9 cellular contexts compared by ENCODE assay signal in genomic region chr14:71498151-71498734, GRCh38.
A peak's percentile ranks its signal among the peaks of the same experiment; 100 is the strongest.
DNase-seq lines count a peak whose midpoint lies in the region; ATAC-seq and TF ChIP-seq lines count a peak whose summit lies in the region.
"Had no signal": no experiment of that assay in that cellular context is flagged by ENCODE, and none has a peak within 500 bp of the region (broad histone marks: within the 10 kb centered on the region; RNA-seq: fewer than 3 reads in every experiment).

No MANE protein-coding gene starts in this region.

- H3K36me3 ChIP-seq in GM23248 (ENCODE audit: low read depth): peaks cover 6% of the 10 kb centered on the region; the same call in 1 of the 2 replicates
- H3K36me3 ChIP-seq: SJSA1 had no signal

- no peak overlapping the region for H3K4me3 Mint-ChIP-seq in nephron progenitor cell

- H3K4me1 Mint-ChIP-seq in nephron progenitor cell: no peaks in the 10 kb centered on the region

- peaks cover 25% of the 10 kb centered on the region for H3K4me1 ChIP-seq in GM23248 (ENCODE audit: insufficient read depth)

- peak overlapping the region; percentile 22 for H3K4me2 ChIP-seq in GM23248 (ENCODE audit: unreplicated experiment)

- H3K9me2 ChIP-seq in GM23248 (ENCODE audit: insufficient read depth): no peaks in the 10 kb centered on the region

- H2AFZ ChIP-seq in GM23248: no peak overlapping the region

- peaks cover 17% of the 10 kb centered on the region for H3K36me3 Mint-ChIP-seq in nephron progenitor cell (ENCODE audit: low read depth)

- 31 to 35% methylated on average over 1 of the region's 1 CpG for WGBS in GM23248 (ENCODE audit: low coverage in 1 of 2, low lambda C conversion rate in 2 of 2, missing lambda C conversion rate in 2 of 2), 2 experiments

- no peaks in the 10 kb centered on the region for H3K9me3 ChIP-seq in GM23248 (ENCODE audit: low read depth)
- H3K9me3 ChIP-seq: SJSA1 had no signal

- H3K4me3 ChIP-seq in GM23248: no peak overlapping the region
- H3K4me3 ChIP-seq: SJSA1 had no signal

- no peak overlapping the region for H3K9ac ChIP-seq in GM23248

- peak overlapping the region; percentile 24; the same call in 1 of the 2 replicates for H3K27ac ChIP-seq in GM23248
- H3K27ac ChIP-seq: SJSA1 had no signal

- no peak for TF ChIP-seq CTCF in nephron progenitor cell (IDR thresholded peaks at IDR 0.05)

- 0 out of 2 replicates have a peak, but pooled peaks cover 2% of the 10 kb centered on the region for H4K20me1 ChIP-seq in GM23248 (ENCODE audit: insufficient read depth)

- peaks cover 19% of the 10 kb centered on the region for H3K9me3 Mint-ChIP-seq in nephron progenitor cell

- DNase-seq in GM23248: peak; percentile 60
- DNase-seq in NCI-H69 (lab: John Stamatoyannopoulos, UW): peak; percentile 47
- no peak for DNase-seq in nephron progenitor cell
- no peak for DNase-seq in activated naive CD4-positive, alpha-beta T cell (lab: John Stamatoyannopoulos, UW)
- no peak for DNase-seq in NCI-H2196 treated with DMSO at 0.1 percent for 48 hours (lab: John Stamatoyannopoulos, UW; ENCODE audit: unreplicated experiment)
- DNase-seq in SKM-1 treated with dmso at 0.1 percent for 144 hours (lab: John Stamatoyannopoulos, UW; ENCODE audit: unreplicated experiment): no peak
- DNase-seq: Kasumi-1 had no signal

- H3K27me3 Mint-ChIP-seq in nephron progenitor cell (ENCODE audit: low read depth, poor library complexity): no peaks in the 10 kb centered on the region

- peak overlapping the region; percentile 26 for H3K27ac Mint-ChIP-seq in nephron progenitor cell

- H3K79me2 ChIP-seq in GM23248 (ENCODE audit: insufficient read depth): peaks cover 100% of the 10 kb centered on the region

- H3F3A ChIP-seq in GM23248 (ENCODE audit: insufficient read depth): peaks cover 12% of the 10 kb centered on the region; the same call in 1 of the 2 replicates

- peak; percentile 16 for ATAC-seq in GM18867 (IDR thresholded peaks at IDR 0.05; ENCODE audit: unreplicated experiment)

- in situ Hi-C loops in GM23248 (cut with MboI): no loop called here

- no peaks in the 10 kb centered on the region for H3K27me3 ChIP-seq in GM23248 (replicated peaks; ENCODE audit: insufficient read depth)
- H3K27me3 ChIP-seq: SJSA1 had no signal

Comparison
In these comparisons a context has a peak if more than half of its experiments do, and no peak if none do; other contexts are left out.
1. DNase-seq: peak in GM23248 (single experiment) and NCI-H69 (single experiment); none in nephron progenitor cell (single experiment), activated naive CD4-positive, alpha-beta T cell (0 of 4), NCI-H2196 treated with DMSO at 0.1 percent for 48 hours (single experiment) and SKM-1 treated with dmso at 0.1 percent for 144 hours (single experiment).